ENCODE assay signal across 8 cellular contexts in genomic region chr1:67748630-67749029, GRCh38.
DNase-seq lines count a peak whose midpoint lies in the region; ATAC-seq, FAIRE-seq and TF ChIP-seq lines count a peak whose summit lies in the region.

No MANE protein-coding gene starts in this region.

- no peak for FAIRE-seq in urothelium cell line (lab: Jason Lieb, UNC)

- in situ Hi-C loops in KBM-7 (cut with MboI; ENCODE audit: low pct_unique_long_range_greater_than_20kb, low sequenced_read_pairs): loop anchor here (10.0 kb wide), 1 partner anchor 214 kb away; no protein-coding TSS in a partner anchor

- DNase-seq in RWPE1 (ENCODE audit: low spot score) (peak; percentile 24), heart left ventricle (no peak), stromal cell of bone marrow (ENCODE audit: low read depth) (peak; percentile 62), KBM-7 (no peak), urothelium cell line (ENCODE audit: low spot score) (no peak)
- DNase-seq in stimulated activated CD4-positive, alpha-beta T cell treated with anti-CD3 and anti-CD28 coated beads, Interleukin-4, amount 100 ng/mL, for 1 hour: no peak

- POLR2A ChIA-PET in RWPE1 (lab: Yijun Ruan, JAX; ENCODE audit: low non-redundant PET): no interaction called here

- peak overlapping the region in 7 of 12 donors; percentile 5 to 35 (median 22) for H3K4me3 ChIP-seq in heart left ventricle

- no peaks in the 10 kb centered on the region for H3K27me3 ChIP-seq in heart left ventricle

- H3K4me1 ChIP-seq in heart left ventricle: peaks cover 0 to 68% (median 39%) of the 10 kb centered on the region in 12 donors

- intact Hi-C loops in heart left ventricle (cut with DNase I): loop anchor here in 3 of 10 donors (2.0 to 10.0 kb wide), 3 partner anchors 61 to 64 kb away; partner anchors contain the start of gene GADD45A (in 2 of the 3)

- H3K9me3 ChIP-seq in heart left ventricle: no peaks in the 10 kb centered on the region

- ATAC-seq in GM18867 (IDR thresholded peaks at IDR 0.05; ENCODE audit: unreplicated experiment) (peak; percentile 71), HG02870 (IDR thresholded peaks at IDR 0.05; ENCODE audit: unreplicated experiment) (peak; percentile 59), heart left ventricle (peak; percentile 20 to 80 (median 73))

- WGBS in heart left ventricle, 4 donors: 5 to 13% (median 7%) methylated on average over 2 of the region's 2 CpGs

- H3K36me3 ChIP-seq in heart left ventricle: no peaks in the 10 kb centered on the region

- CTCF ChIA-PET in RWPE1 (lab: Yijun Ruan, JAX): no interaction called here

- TF ChIP-seq CTCF in RWPE1 (conservative IDR thresholded peaks at IDR 0.05; ENCODE audit: low read depth): no peak
- no peak for TF ChIP-seq CTCF in heart left ventricle (IDR thresholded peaks at IDR 0.05)

- H3K27ac ChIP-seq in RWPE1 (no peak overlapping the region; the same call in 1 of the 2 replicates), heart left ventricle (peak overlapping the region in 11 of 12 donors; percentile 1 to 80 (median 62))

- no peak for TF ChIP-seq POLR2A in heart left ventricle (IDR thresholded peaks at IDR 0.05)

Comparison
In these comparisons a context has a peak if more than half of its experiments do, and no peak if none do; other contexts are left out.
1. DNase-seq: peak in RWPE1 (single experiment) and stromal cell of bone marrow (single experiment); none in heart left ventricle (0 of 5), KBM-7 (single experiment), stimulated activated CD4-positive, alpha-beta T cell treated with anti-CD3 and anti-CD28 coated beads, Interleukin-4, amount 100 ng/mL, for 1 hour (single experiment) and urothelium cell line (single experiment).
2. Peak in every context shown above with its lines, with median percentiles within 50 percentile points of each other: ATAC-seq.